Comparison of ENCODE assay signal across 12 cellular contexts in genomic region chr11:61164610-61165424, GRCh38. TPM values are rescaled to one million over a fixed set of nuclear protein-coding genes. Genes with fewer than 3 reads are reported as not detected.
DNase-seq lines count a peak whose midpoint lies in the region; ATAC-seq and TF ChIP-seq lines count a peak whose summit lies in the region.
"Had no signal": no experiment of that assay in that cellular context is flagged by ENCODE, and none has a peak within 500 bp of the region (broad histone marks: within the 10 kb centered on the region; RNA-seq: fewer than 3 reads in every experiment).

No MANE protein-coding gene starts in this region.

- H4K8ac ChIP-seq in trophoblast cell (ENCODE audit: low read depth, low read length), result no peak overlapping the region

- H3K27ac ChIP-seq in trophoblast cell (ENCODE audit: low read depth, low read length), result peak overlapping the region; percentile 61
- H3K27ac ChIP-seq in transverse colon, result peak overlapping the region in 2 of 4 donors; percentile 17 to 34
- H3K27ac ChIP-seq: uterus had no signal

- no peak overlapping the region for H3K9ac ChIP-seq in trophoblast cell (ENCODE audit: low read length)

- H3K9me3 ChIP-seq in trophoblast cell (ENCODE audit: insufficient read depth, low read depth, low read length) (peaks cover 2% of the 10 kb centered on the region), transverse colon (no peaks in the 10 kb centered on the region)
- H3K9me3 ChIP-seq: uterus had no signal

- intact Hi-C loops in transverse colon (cut with DNase I; ENCODE audit: low total_unique reads), result no loop called here

- no peaks in the 10 kb centered on the region for H3K36me3 ChIP-seq in trophoblast cell (ENCODE audit: control insufficient read depth in 1 of 2, insufficient read depth in 2 of 2, low read length in 2 of 2)
- no peaks in the 10 kb centered on the region for H3K36me3 ChIP-seq in transverse colon
- H3K36me3 ChIP-seq: uterus had no signal

- in situ Hi-C loops in transverse colon (cut with MboI; ENCODE audit: low pct_ligation_motif_present in 1 of 4, low pct_unique_long_range_greater_than_20kb in 1 of 4, low sequenced_read_pairs in 3 of 4), result no loop called here

- no peak overlapping the region for H3K18ac ChIP-seq in trophoblast cell (ENCODE audit: low read length)

- H3K27me3 ChIP-seq in trophoblast cell (ENCODE audit: insufficient read depth, low read length), result no peaks in the 10 kb centered on the region
- no peaks in the 10 kb centered on the region for H3K27me3 ChIP-seq in transverse colon
- H3K27me3 ChIP-seq: uterus had no signal

- no peaks in the 10 kb centered on the region for H3K27me3 Mint-ChIP-seq in T-helper 1 cell treated with Interleukin-12 subunit alpha and Interleukin-12 subunit beta and Interleukin-4 antibody, amounts not matched to agents 30 μg/mL and 1 μg/mL, for 36 hours (ENCODE audit: low read depth)
- H3K27me3 Mint-ChIP-seq in activated naive CD8-positive, alpha-beta T cell treated with anti-CD3 and anti-CD28 coated beads, Interleukin-2, amount 50 U/mL, for 24 hours, result no peaks in the 10 kb centered on the region

- H3K14ac ChIP-seq in trophoblast cell (ENCODE audit: low read length), result peak overlapping the region; percentile 67

- no peak overlapping the region for H3K4ac ChIP-seq in trophoblast cell (ENCODE audit: low read depth, low read length)

- peak overlapping the region; percentile 73 for H2BK12ac ChIP-seq in trophoblast cell (ENCODE audit: low read length)

- H3K79me2 ChIP-seq in trophoblast cell (ENCODE audit: control insufficient read depth, insufficient read depth, low read length, poor library complexity), result peaks cover 12% of the 10 kb centered on the region

- no peak for TF ChIP-seq CTCF in transverse colon (IDR thresholded peaks at IDR 0.05)

- H3K4me3 Mint-ChIP-seq in T-helper 1 cell treated with Interleukin-12 subunit alpha and Interleukin-12 subunit beta and Interleukin-4 antibody, amounts not matched to agents 30 μg/mL and 1 μg/mL, for 36 hours, result peak overlapping the region; percentile 21
- peak overlapping the region; percentile 25 for H3K4me3 Mint-ChIP-seq in activated naive CD8-positive, alpha-beta T cell treated with anti-CD3 and anti-CD28 coated beads, Interleukin-2, amount 50 U/mL, for 24 hours

- no peaks in the 10 kb centered on the region for H3K9me3 Mint-ChIP-seq in T-helper 1 cell treated with Interleukin-12 subunit alpha and Interleukin-12 subunit beta and Interleukin-4 antibody, amounts not matched to agents 30 μg/mL and 1 μg/mL, for 36 hours
- H3K9me3 Mint-ChIP-seq in activated naive CD8-positive, alpha-beta T cell treated with anti-CD3 and anti-CD28 coated beads, Interleukin-2, amount 50 U/mL, for 24 hours, result peaks cover 3% of the 10 kb centered on the region

- no peak for ATAC-seq in activated naive CD8-positive, alpha-beta T cell treated with anti-CD3 and anti-CD28 coated beads, Interleukin-2, amount 50 U/mL, for 24 hours
- ATAC-seq in HG03378 (IDR thresholded peaks at IDR 0.05; ENCODE audit: unreplicated experiment), result no peak

- no peak overlapping the region for H4K12ac ChIP-seq in trophoblast cell (ENCODE audit: low read depth, low read length)

- H3K23ac ChIP-seq in trophoblast cell (ENCODE audit: low read length), result no peak overlapping the region

- no peak overlapping the region for H3K4me2 ChIP-seq in trophoblast cell (ENCODE audit: low read length)

- H3K79me1 ChIP-seq in trophoblast cell (ENCODE audit: low read length), result peaks cover 22% of the 10 kb centered on the region

- H4K91ac ChIP-seq in trophoblast cell (ENCODE audit: low read depth, low read length), result peak overlapping the region; percentile 73

- peaks cover 40% of the 10 kb centered on the region for H3K4me1 Mint-ChIP-seq in T-helper 1 cell treated with Interleukin-12 subunit alpha and Interleukin-12 subunit beta and Interleukin-4 antibody, amounts not matched to agents 30 μg/mL and 1 μg/mL, for 36 hours (ENCODE audit: low read depth)
- peaks cover 63% of the 10 kb centered on the region for H3K4me1 Mint-ChIP-seq in activated naive CD8-positive, alpha-beta T cell treated with anti-CD3 and anti-CD28 coated beads, Interleukin-2, amount 50 U/mL, for 24 hours

- H2BK120ac ChIP-seq in trophoblast cell (ENCODE audit: insufficient read depth, low read length, poor library complexity), result peak overlapping the region; percentile 43

- H2AK5ac ChIP-seq in trophoblast cell (ENCODE audit: low read length), result no peak overlapping the region

- DNase-seq in T-helper 1 cell (no peak), NCI-H2196 (lab: John Stamatoyannopoulos, UW; ENCODE audit: unreplicated experiment) (peak; percentile 61), trophoblast cell (peak in 1 of 2 donors; percentile 52), transverse colon (no peak)
- no peak for DNase-seq in activated naive CD8-positive, alpha-beta T cell treated with anti-CD3 and anti-CD28 coated beads, Interleukin-2, amount 50 U/mL, for 24 hours
- no peak for DNase-seq in NK-92 treated with Interleukin-12 subunit alpha and Interleukin-12 subunit beta, amount 100 ng/mL, for 24 hours (lab: John Stamatoyannopoulos, UW)
- DNase-seq: ACHN, NCI-H526 treated with DMSO at 0.1 percent for 48 hours, uterus had no signal

- H3K4me3 ChIP-seq in trophoblast cell (ENCODE audit: low read depth, low read length) (no peak overlapping the region), transverse colon (no peak overlapping the region)
- H3K4me3 ChIP-seq: uterus had no signal

- WGBS in trophoblast cell (ENCODE audit: extremely low coverage, insufficient coverage, insufficient read length), result 86% methylated on average over 1 of the region's 13 CpGs
- WGBS in transverse colon (ENCODE audit: low coverage in 1 of 2), 2 donors, result 45 to 62% methylated on average over 9 to 13 of the region's 13 CpGs

- no peak for TF ChIP-seq POLR2A in transverse colon (IDR thresholded peaks at IDR 0.05)

- H3K4me1 ChIP-seq in trophoblast cell (ENCODE audit: control insufficient read depth in 1 of 2, insufficient read depth in 2 of 2, low read length in 2 of 2), result peaks cover 11 to 16% of the 10 kb centered on the region in 2 experiments
- peaks cover 0 to 27% (median 20%) of the 10 kb centered on the region in 4 donors for H3K4me1 ChIP-seq in transverse colon
- H3K4me1 ChIP-seq: uterus had no signal

- peak overlapping the region; percentile 66 for H2BK5ac ChIP-seq in trophoblast cell (ENCODE audit: low read depth, low read length, poor library complexity)

- H3K36me3 Mint-ChIP-seq in T-helper 1 cell treated with Interleukin-12 subunit alpha and Interleukin-12 subunit beta and Interleukin-4 antibody, amounts not matched to agents 30 μg/mL and 1 μg/mL, for 36 hours (ENCODE audit: low read depth), result no peaks in the 10 kb centered on the region
- no peaks in the 10 kb centered on the region for H3K36me3 Mint-ChIP-seq in activated naive CD8-positive, alpha-beta T cell treated with anti-CD3 and anti-CD28 coated beads, Interleukin-2, amount 50 U/mL, for 24 hours (ENCODE audit: low read depth)

- H2AFZ ChIP-seq in trophoblast cell (ENCODE audit: insufficient read depth, low read length, poor library complexity), result no peak overlapping the region

- H3K27ac Mint-ChIP-seq in T-helper 1 cell treated with Interleukin-12 subunit alpha and Interleukin-12 subunit beta and Interleukin-4 antibody, amounts not matched to agents 30 μg/mL and 1 μg/mL, for 36 hours, result peak overlapping the region; percentile 58
- H3K27ac Mint-ChIP-seq in activated naive CD8-positive, alpha-beta T cell treated with anti-CD3 and anti-CD28 coated beads, Interleukin-2, amount 50 U/mL, for 24 hours, result peak overlapping the region; percentile 83

- no peak for TF ChIP-seq EP300 in transverse colon (IDR thresholded peaks at IDR 0.05; ENCODE audit: low read depth)

RNA-seq across cellular contexts. Expression of gene VPS37C, which starts 3.6 kb away (rescaled TPM):
- 26.9 and 27.6 TPM in 2 replicates for polyA plus RNA-seq in trophoblast cell (2013)
- total RNA-seq in transverse colon, result 10 to 100 TPM in 3 of 4 donors, 1 to 10 TPM in 1; 8.6 to 23.3 (median 20.5) TPM

RNA-seq across cellular contexts. Expression of gene PGA3, which starts 38.5 kb away (rescaled TPM):
- polyA plus RNA-seq in trophoblast cell (2013), result not detected in 2 replicates
- 10 to 100 TPM in 1 of 4 donors, 1 to 10 TPM in 1, not detected in 2; 1.5 to 20.1 TPM for total RNA-seq in transverse colon
- total RNA-seq: osteoblast had no signal

RNA-seq across cellular contexts. Expression of gene PGA4, which starts 57.3 kb away (rescaled TPM):
- polyA plus RNA-seq in trophoblast cell (2013), result not detected in 2 replicates
- 10 to 100 TPM in 1 of 4 donors, 1 to 10 TPM in 1, not detected in 2; 1.6 to 25.4 TPM for total RNA-seq in transverse colon
- total RNA-seq: osteoblast had no signal
